ENCODE assay signal across 8 cellular contexts in genomic region chr7:76637061-76637691, GRCh38. TPM values are rescaled to one million over a fixed set of nuclear protein-coding genes. Genes with fewer than 3 reads are reported as not detected.
DNase-seq lines count a peak whose midpoint lies in the region; ATAC-seq and TF ChIP-seq lines count a peak whose summit lies in the region.
"Not testable (repeated sequence)": the region's sequence is repeated elsewhere in the genome, so short reads cannot be mapped to it uniquely, and the experiment has no call there.

No MANE protein-coding gene starts in this region.

- H3K4me1 Mint-ChIP-seq in natural killer cell: not testable (repeated sequence)

- peak; percentile 85 for ATAC-seq in GM18511 (IDR thresholded peaks at IDR 0.05; ENCODE audit: unreplicated experiment)
- peak; percentile 92 for ATAC-seq in GM21619 (IDR thresholded peaks at IDR 0.05; ENCODE audit: unreplicated experiment)
- ATAC-seq in HG03095 (IDR thresholded peaks at IDR 0.05; ENCODE audit: unreplicated experiment): peak; percentile 96
- peak; percentile 90 for ATAC-seq in foreskin keratinocyte
- ATAC-seq in natural killer cell: peak; percentile 64 to 81 (median 75)

- not testable (repeated sequence) for H3K27ac ChIP-seq in foreskin keratinocyte

- not testable (repeated sequence) for H3K4me3 Mint-ChIP-seq in natural killer cell

- H3K4me1 ChIP-seq in foreskin keratinocyte: not testable (repeated sequence)

- TF ChIP-seq CTCF in foreskin keratinocyte (conservative IDR thresholded peaks at IDR 0.05): not testable (repeated sequence)
- TF ChIP-seq CTCF in natural killer cell (IDR thresholded peaks at IDR 0.05): peak; percentile 30

- H3K9me3 Mint-ChIP-seq in natural killer cell: not testable (repeated sequence)

- H3K27me3 ChIP-seq in foreskin keratinocyte: not testable (repeated sequence)

- not testable (repeated sequence) for H3K27me3 Mint-ChIP-seq in natural killer cell (ENCODE audit: low read depth in 2 of 2)

- H3K36me3 Mint-ChIP-seq in natural killer cell: not testable (repeated sequence)

- DNase-seq in A172 (ENCODE audit: low spot score): peak; percentile 7
- peak; percentile 3 for DNase-seq in NCI-H345 (lab: John Stamatoyannopoulos, UW)
- DNase-seq in astrocyte of the hippocampus (ENCODE audit: low read depth, low spot score): peak; percentile 8
- DNase-seq in foreskin keratinocyte, natural killer cell: not testable (repeated sequence)

- not testable (repeated sequence) for H3K27ac Mint-ChIP-seq in natural killer cell

- intact Hi-C loops in natural killer cell (cut with micrococcal nuclease): not testable (repeated sequence)

RNA-seq across cellular contexts. Expression of gene POMZP3, which starts 10.1 kb away (rescaled TPM):
- total RNA-seq in A172 (2014; rRNA removed; shearing (Covaris generic)): 12.8 and 19.4 TPM in 2 replicates
- total RNA-seq in foreskin keratinocyte (5.0 and 5.7 TPM in 2 replicates), natural killer cell (10 to 100 TPM; 17.1 to 21.9 (median 18.3) TPM)
- 5.9 and 7.4 TPM in 2 replicates for polyA plus RNA-seq in foreskin keratinocyte
